14 cellular contexts compared by ENCODE assay signal in genomic region chr5:82018462-82018861, GRCh38. TPM values are rescaled to one million over a fixed set of nuclear protein-coding genes. Genes with fewer than 3 reads are reported as not detected.
DNase-seq lines count a peak whose midpoint lies in the region; TF ChIP-seq lines count a peak whose summit lies in the region.
"Had no signal": no experiment of that assay in that cellular context is flagged by ENCODE, and none has a peak within 500 bp of the region (broad histone marks: within the 10 kb centered on the region; RNA-seq: fewer than 3 reads in every experiment).

No MANE protein-coding gene starts in this region.

- DNase-seq in GDM1 (lab: John Stamatoyannopoulos, UW) (peak; percentile 84), NCI-H446 treated with DMSO at 0.1 percent for 48 hours (lab: John Stamatoyannopoulos, UW) (peak; percentile 80), astrocyte of the hippocampus (ENCODE audit: low read depth, low spot score) (peak; percentile 60), HPDE6-E6E7 (ENCODE audit: extremely low spot score) (no peak), AG08396 (ENCODE audit: low spot score) (no peak), osteoblast (ENCODE audit: insufficient read length, low spot score, missing footprints) (no peak), NCI-H748 (lab: John Stamatoyannopoulos, UW; ENCODE audit: unreplicated experiment) (no peak)
- DNase-seq: activated naive CD4-positive, alpha-beta T cell; effector memory CD8-positive, alpha-beta T cell; kidney; NCI-H1105; T1000 had no signal

- no peaks in the 10 kb centered on the region for H3K4me1 ChIP-seq in mesodermal cell (ENCODE audit: control insufficient read depth, insufficient read depth, low read length, poor library complexity, severe bottlenecking)
- no peaks in the 10 kb centered on the region for H3K4me1 ChIP-seq in osteoblast (ENCODE audit: insufficient read depth, low read length)

- no peaks in the 10 kb centered on the region for H4K20me1 ChIP-seq in osteoblast (ENCODE audit: insufficient read depth, low read length)

- H3K9me3 ChIP-seq in mesodermal cell (ENCODE audit: control insufficient read depth, low read length) (peaks cover 3% of the 10 kb centered on the region), osteoblast (ENCODE audit: low read depth, low read length) (no peaks in the 10 kb centered on the region)

- no peaks in the 10 kb centered on the region for H3K36me3 ChIP-seq in mesodermal cell (ENCODE audit: control insufficient read depth, insufficient read depth, low read length)
- H3K36me3 ChIP-seq in osteoblast (ENCODE audit: insufficient read depth, low read length), result no peaks in the 10 kb centered on the region

- no peak overlapping the region for H3K4me2 ChIP-seq in osteoblast (ENCODE audit: insufficient read depth, low read length)

- TF ChIP-seq CTCF in osteoblast (IDR thresholded peaks at IDR 0.05; ENCODE audit: extremely low read depth, low read depth, low read length), result no peak

- H3K27ac ChIP-seq in mesodermal cell (ENCODE audit: low read depth, low read length, severe bottlenecking) (peak overlapping the region; percentile 23), osteoblast (ENCODE audit: low read depth, low read length) (no peak overlapping the region)
- H3K27ac ChIP-seq: skin epidermis had no signal

- H2AFZ ChIP-seq in osteoblast (ENCODE audit: low read length), result no peak overlapping the region

- H3K4me3 ChIP-seq in mesodermal cell (ENCODE audit: extremely low read depth, insufficient read depth, low read length, poor library complexity, severe bottlenecking) (no peak overlapping the region), osteoblast (ENCODE audit: insufficient read depth, low read length) (no peak overlapping the region)
- H3K4me3 ChIP-seq: skin epidermis had no signal

- WGBS in mesodermal cell (ENCODE audit: insufficient coverage in 2 of 2), 2 experiments, result 78 to 96% methylated on average over 1 of the region's 1 CpG

- no peaks in the 10 kb centered on the region for H3K27me3 ChIP-seq in osteoblast (ENCODE audit: insufficient read depth, low read length)

- no peaks in the 10 kb centered on the region for H3K79me2 ChIP-seq in osteoblast (ENCODE audit: insufficient read depth, low read length)

RNA-seq across cellular contexts. Expression of gene ATG10, which starts 46.6 kb away (rescaled TPM):
- 12.6 TPM for polyA plus RNA-seq in mesodermal cell (2013, experiment 1 of 2)
- polyA plus RNA-seq in mesodermal cell (2013, experiment 2 of 2), result 14.3 TPM
- 6.5 and 7.4 TPM in 2 replicates for total RNA-seq in osteoblast

Comparison
In these comparisons a context has a peak if more than half of its experiments do, and no peak if none do; other contexts are left out.
1. DNase-seq: peak in GDM1 (single experiment), NCI-H446 treated with DMSO at 0.1 percent for 48 hours (single experiment) and astrocyte of the hippocampus (single experiment); none in HPDE6-E6E7 (single experiment), AG08396 (single experiment), osteoblast (single experiment) and NCI-H748 (single experiment).